ENCODE assay signal across 8 cellular contexts in the genomic region with DNA sequence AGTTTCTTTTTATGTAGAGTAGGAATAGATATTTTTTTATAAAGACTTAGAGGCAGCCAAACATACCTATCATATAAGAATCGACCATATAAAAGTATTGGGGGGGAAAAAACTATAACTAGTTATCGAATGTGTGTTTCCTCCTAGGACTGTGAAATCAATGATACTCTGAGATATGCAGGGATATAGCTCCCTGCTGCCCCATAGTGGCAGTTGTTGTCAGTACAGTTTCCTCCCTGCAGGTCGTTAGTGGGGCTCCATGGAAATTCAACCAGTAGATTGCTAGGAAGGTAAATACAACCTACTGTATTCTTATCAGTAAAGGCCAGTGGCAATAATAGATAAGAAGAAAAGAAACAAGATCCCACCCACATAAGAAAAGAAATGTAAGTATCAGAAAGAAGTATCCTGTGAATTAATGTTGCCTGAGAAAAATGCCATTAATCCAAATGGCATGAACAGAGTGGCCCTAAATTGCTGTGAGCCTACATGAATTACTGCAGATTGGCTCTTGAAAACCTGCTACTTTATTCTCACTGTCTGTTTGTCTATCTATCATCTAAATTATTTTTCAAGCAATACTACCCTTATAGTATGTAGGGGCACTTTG.
DNase-seq lines count a peak whose midpoint lies in the region; ATAC-seq, FAIRE-seq and TF ChIP-seq lines count a peak whose summit lies in the region.

No MANE protein-coding gene starts in this region.

- CTCF ChIA-PET in Caco-2 (lab: Charles Lee), result interaction anchor here (0.6 kb wide), 1 partner anchor 143 kb away, joined by 3 read pairs; no protein-coding TSS in a partner anchor

- H3K4me3 Mint-ChIP-seq in Caco-2 (ENCODE audit: unreplicated experiment), result no peak overlapping the region
- H3K4me3 Mint-ChIP-seq in activated naive CD8-positive, alpha-beta T cell treated with anti-CD3 and anti-CD28 coated beads for 36 hours, result no peak overlapping the region
- no peak overlapping the region for H3K4me3 Mint-ChIP-seq in type B pancreatic cell

- BruUV-seq in Caco-2 (replicated peaks; lab: Mats Ljungman, UMichigan), result no TSS peak

- FAIRE-seq in kidney (lab: Jason Lieb, UNC), result no peak

- H3K36me3 ChIP-seq in Caco-2 (ENCODE audit: control insufficient read depth, insufficient read depth, low read length) (no peaks in the 10 kb centered on the region), kidney (ENCODE audit: control insufficient read depth in 1 of 2, insufficient read depth in 2 of 2, low read length in 2 of 2) (no peaks in the 10 kb centered on the region)

- no peaks in the 10 kb centered on the region for H3K27me3 Mint-ChIP-seq in Caco-2 (ENCODE audit: insufficient read depth, unreplicated experiment)
- peaks cover 4% of the 10 kb centered on the region for H3K27me3 Mint-ChIP-seq in activated naive CD8-positive, alpha-beta T cell treated with anti-CD3 and anti-CD28 coated beads for 36 hours
- no peaks in the 10 kb centered on the region for H3K27me3 Mint-ChIP-seq in type B pancreatic cell

- H3K4me3 ChIP-seq in Caco-2 (ENCODE audit: low read depth, low read length) (no peak overlapping the region), kidney (ENCODE audit: low read length in 2 of 2) (no peak overlapping the region), coronary artery (no peak overlapping the region)

- peaks cover 18% of the 10 kb centered on the region for H3K9me3 Mint-ChIP-seq in Caco-2 (ENCODE audit: unreplicated experiment)
- H3K9me3 Mint-ChIP-seq in activated naive CD8-positive, alpha-beta T cell treated with anti-CD3 and anti-CD28 coated beads for 36 hours, result no peaks in the 10 kb centered on the region
- H3K9me3 Mint-ChIP-seq in type B pancreatic cell, result peaks cover 24% of the 10 kb centered on the region

- peak; percentile 53 to 66 for DNase-seq in Caco-2
- peak; percentile 1 for DNase-seq in NCI-H524 treated with DMSO at 0.1 percent for 48 hours (lab: John Stamatoyannopoulos, UW)
- DNase-seq in activated naive CD8-positive, alpha-beta T cell treated with anti-CD3 and anti-CD28 coated beads for 36 hours, result peak; percentile 26
- DNase-seq in kidney, result no peak
- no peak for DNase-seq in type B pancreatic cell (ENCODE audit: extremely low spot score, unreplicated experiment)
- DNase-seq in coronary artery (ENCODE audit: low spot score), result no peak

- intact Hi-C loops in Caco-2 (cut with micrococcal nuclease; ENCODE audit: unreplicated experiment) (loop anchor here (1.0 to 10.0 kb wide), 4 partner anchors 170 to 920 kb away; no protein-coding TSS in a partner anchor), kidney (cut with DNase I) (no loop called here)

- H3K27me3 ChIP-seq in Caco-2 (replicated peaks; ENCODE audit: control insufficient read depth, insufficient read depth, low read length), result no peaks in the 10 kb centered on the region

- H3K27ac Mint-ChIP-seq in Caco-2 (ENCODE audit: unreplicated experiment), result no peak overlapping the region
- no peak overlapping the region for H3K27ac Mint-ChIP-seq in activated naive CD8-positive, alpha-beta T cell treated with anti-CD3 and anti-CD28 coated beads for 36 hours
- H3K27ac Mint-ChIP-seq in type B pancreatic cell, result no peak overlapping the region

- H3K9me3 ChIP-seq in Caco-2 (no peaks in the 10 kb centered on the region), kidney (ENCODE audit: control insufficient read depth in 1 of 2, low read length in 2 of 2) (peaks cover 0 to 3% of the 10 kb centered on the region in 2 donors)

- H3K36me3 Mint-ChIP-seq in Caco-2 (ENCODE audit: insufficient read depth, unreplicated experiment) (no peaks in the 10 kb centered on the region), type B pancreatic cell (peaks cover 9% of the 10 kb centered on the region)
- no peaks in the 10 kb centered on the region for H3K36me3 Mint-ChIP-seq in activated naive CD8-positive, alpha-beta T cell treated with anti-CD3 and anti-CD28 coated beads for 36 hours

- H3K4me1 Mint-ChIP-seq in Caco-2 (ENCODE audit: low read depth, unreplicated experiment) (no peaks in the 10 kb centered on the region), type B pancreatic cell (ENCODE audit: unreplicated experiment) (peaks cover 32% of the 10 kb centered on the region)
- no peaks in the 10 kb centered on the region for H3K4me1 Mint-ChIP-seq in activated naive CD8-positive, alpha-beta T cell treated with anti-CD3 and anti-CD28 coated beads for 36 hours

- no peak overlapping the region for H3K27ac ChIP-seq in kidney (ENCODE audit: low read depth in 2 of 2, low read length in 2 of 2)
- H3K27ac ChIP-seq in coronary artery, result no peak overlapping the region

- TF ChIP-seq CTCF in Caco-2 (IDR thresholded peaks at IDR 0.05; ENCODE audit: insufficient read depth in 1 of 2, low read depth in 1 of 2, low read length in 1 of 2, severe bottlenecking in 1 of 2, unreplicated experiment in 1 of 2) (peak; percentile 58 to 68), kidney (IDR thresholded peaks at IDR 0.05; ENCODE audit: borderline replicate concordance, extremely low read depth, insufficient read depth) (peak; percentile 29), type B pancreatic cell (conservative IDR thresholded peaks at IDR 0.05) (peak; percentile 75), coronary artery (IDR thresholded peaks at IDR 0.05) (no peak)

- POLR2A ChIA-PET in Caco-2 (lab: Charles Lee), result no interaction called here

- ATAC-seq in GM18873 (IDR thresholded peaks at IDR 0.05; ENCODE audit: low FRiP score, unreplicated experiment) (peak; percentile 82), HG03025 (IDR thresholded peaks at IDR 0.05; ENCODE audit: low FRiP score, unreplicated experiment) (peak; percentile 83)

- H3K4me1 ChIP-seq in Caco-2 (no peaks in the 10 kb centered on the region), kidney (ENCODE audit: control insufficient read depth in 1 of 2, insufficient read depth in 1 of 2, low read depth in 1 of 2, low read length in 2 of 2) (no peaks in the 10 kb centered on the region)

- no peak overlapping the region for H3K9ac ChIP-seq in kidney (ENCODE audit: low read length in 2 of 2)

Comparison
In these comparisons a context has a peak if more than half of its experiments do, and no peak if none do; other contexts are left out.
1. DNase-seq: peak in Caco-2 (2 of 2), NCI-H524 treated with DMSO at 0.1 percent for 48 hours (single experiment) and activated naive CD8-positive, alpha-beta T cell treated with anti-CD3 and anti-CD28 coated beads for 36 hours (single experiment); none in kidney (single experiment), type B pancreatic cell (single experiment) and coronary artery (single experiment).